13 cellular contexts compared by ENCODE assay signal in the genomic region with DNA sequence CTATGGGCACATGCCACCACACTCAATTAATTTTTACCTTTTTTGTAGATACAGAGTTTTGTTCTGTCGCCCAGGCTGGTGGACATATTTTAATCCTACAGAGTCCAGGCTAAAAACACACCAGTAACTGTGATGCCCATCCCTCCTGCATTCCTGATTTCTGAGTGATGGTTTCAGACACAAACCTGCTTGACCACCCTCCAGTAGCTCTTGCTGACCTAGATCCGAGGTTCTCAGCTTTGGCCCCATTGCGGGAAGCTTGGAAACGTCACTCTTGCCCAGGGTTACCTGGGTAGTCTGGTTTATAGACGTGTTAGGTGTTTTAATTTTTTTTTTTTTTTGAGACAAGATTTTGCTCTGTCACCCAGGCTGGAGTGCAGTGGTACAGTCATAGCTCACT. TPM values are rescaled to one million over a fixed set of nuclear protein-coding genes. Genes with fewer than 3 reads are reported as not detected.
DNase-seq lines count a peak whose midpoint lies in the region; ATAC-seq, FAIRE-seq and TF ChIP-seq lines count a peak whose summit lies in the region.
"Had no signal": no experiment of that assay in that cellular context is flagged by ENCODE, and none has a peak within 500 bp of the region (broad histone marks: within the 10 kb centered on the region; RNA-seq: fewer than 3 reads in every experiment).

No MANE protein-coding gene starts in this region.

- H3K9me3 ChIP-seq in A673 (ENCODE audit: low read depth, low read length, poor library complexity, severe bottlenecking) (no peaks in the 10 kb centered on the region), astrocyte (ENCODE audit: insufficient read depth, low read depth, low read length) (no peaks in the 10 kb centered on the region), Caco-2 (no peaks in the 10 kb centered on the region)
- H3K9me3 ChIP-seq in CD8-positive, alpha-beta memory T cell (ENCODE audit: low read length), result no peaks in the 10 kb centered on the region
- H3K9me3 ChIP-seq in naive thymus-derived CD4-positive, alpha-beta T cell (ENCODE audit: control insufficient read depth in 2 of 3, low read length in 3 of 3), result no peaks in the 10 kb centered on the region
- H3K9me3 ChIP-seq: colonic mucosa, mucosa of descending colon, psoas muscle had no signal

- H3K9me3 Mint-ChIP-seq in CD8-positive, alpha-beta memory T cell, result no peaks in the 10 kb centered on the region
- H3K9me3 Mint-ChIP-seq in astrocyte (ENCODE audit: unreplicated experiment) (peaks cover 3% of the 10 kb centered on the region), Caco-2 (ENCODE audit: unreplicated experiment) (peaks cover 11% of the 10 kb centered on the region)
- H3K9me3 Mint-ChIP-seq in naive thymus-derived CD4-positive, alpha-beta T cell, result peaks cover 0 to 14% (median 0%) of the 10 kb centered on the region in 11 donors

- ATAC-seq in naive thymus-derived CD4-positive, alpha-beta T cell, result no peak
- no peak for ATAC-seq in HG03442 (IDR thresholded peaks at IDR 0.05; ENCODE audit: unreplicated experiment)
- ATAC-seq: HCT116, mucosa of descending colon, psoas muscle had no signal

- no peaks in the 10 kb centered on the region for H3K27me3 ChIP-seq in A673 (replicated peaks; ENCODE audit: insufficient read depth, low read depth, low read length, poor library complexity)
- no peaks in the 10 kb centered on the region for H3K27me3 ChIP-seq in CD8-positive, alpha-beta memory T cell (ENCODE audit: insufficient read depth, low read length, poor library complexity, severe bottlenecking)
- H3K27me3 ChIP-seq in astrocyte (ENCODE audit: insufficient read depth, low read length), result no peaks in the 10 kb centered on the region
- no peaks in the 10 kb centered on the region for H3K27me3 ChIP-seq in naive thymus-derived CD4-positive, alpha-beta T cell (ENCODE audit: control insufficient read depth in 2 of 2, insufficient read depth in 2 of 2, low read length in 2 of 2)
- H3K27me3 ChIP-seq in Caco-2 (replicated peaks; ENCODE audit: control insufficient read depth, insufficient read depth, low read length), result no peaks in the 10 kb centered on the region
- H3K27me3 ChIP-seq: colonic mucosa had no signal

- peaks cover 0 to 35% (median 16%) of the 10 kb centered on the region in 3 donors for H3K36me3 Mint-ChIP-seq in CD8-positive, alpha-beta memory T cell
- H3K36me3 Mint-ChIP-seq in astrocyte (ENCODE audit: low read depth, unreplicated experiment) (peaks cover 26% of the 10 kb centered on the region), Caco-2 (ENCODE audit: insufficient read depth, unreplicated experiment) (peaks cover 78% of the 10 kb centered on the region)
- H3K36me3 Mint-ChIP-seq in naive thymus-derived CD4-positive, alpha-beta T cell, result peaks cover 12 to 55% (median 23%) of the 10 kb centered on the region in 5 donors

- intact Hi-C loops in A673 (cut with micrococcal nuclease; ENCODE audit: unreplicated experiment) (no loop called here), Caco-2 (cut with micrococcal nuclease; ENCODE audit: unreplicated experiment) (no loop called here)
- intact Hi-C loops in naive thymus-derived CD4-positive, alpha-beta T cell (cut with micrococcal nuclease), result loop anchor here in 1 of 2 donors (10.0 kb wide), 1 partner anchor 1016 kb away; the partner anchor contains the start of gene PRKX

- no peak overlapping the region for H3K9ac ChIP-seq in astrocyte (ENCODE audit: low read length)

- peaks cover 91 to 100% (median 99%) of the 10 kb centered on the region in 3 donors for H3K4me1 Mint-ChIP-seq in CD8-positive, alpha-beta memory T cell
- peaks cover 26% of the 10 kb centered on the region for H3K4me1 Mint-ChIP-seq in astrocyte (ENCODE audit: low read depth, unreplicated experiment)
- peaks cover 84 to 97% (median 95%) of the 10 kb centered on the region in 7 donors for H3K4me1 Mint-ChIP-seq in naive thymus-derived CD4-positive, alpha-beta T cell
- peaks cover 23% of the 10 kb centered on the region for H3K4me1 Mint-ChIP-seq in Caco-2 (ENCODE audit: low read depth, unreplicated experiment)

- DNase-seq in A673 (ENCODE audit: low spot score) (no peak), astrocyte (ENCODE audit: low read depth) (no peak), Caco-2 (no peak), NCI-H2196 treated with DMSO at 0.1 percent for 48 hours (lab: John Stamatoyannopoulos, UW; ENCODE audit: unreplicated experiment) (no peak), Kasumi-1 (lab: John Stamatoyannopoulos, UW) (no peak)
- no peak for DNase-seq in CD8-positive, alpha-beta memory T cell
- DNase-seq in naive thymus-derived CD4-positive, alpha-beta T cell, result no peak
- DNase-seq: colonic mucosa; mucosa of descending colon; psoas muscle; stimulated activated CD4-positive, alpha-beta T cell treated with anti-CD3 and anti-CD28 coated beads, Interleukin-1b, Interleukin-23, amount 100 ng/mL, for 48 hours had no signal

- H4K20me1 ChIP-seq in astrocyte (ENCODE audit: insufficient read depth, low read length), result peaks cover 88% of the 10 kb centered on the region

- TF ChIP-seq CTCF in A673 (conservative IDR thresholded peaks at IDR 0.05; ENCODE audit: low read depth, low read length), result no peak
- no peak for TF ChIP-seq CTCF in astrocyte (IDR thresholded peaks at IDR 0.05; ENCODE audit: insufficient read depth, low read depth, low read length)
- TF ChIP-seq CTCF in Caco-2 (IDR thresholded peaks at IDR 0.05; ENCODE audit: insufficient read depth in 1 of 2, low read depth in 1 of 2, low read length in 1 of 2, severe bottlenecking in 1 of 2, unreplicated experiment in 1 of 2), result no peak

- no peak for FAIRE-seq in astrocyte (lab: Jason Lieb, UNC)

- peaks cover 95% of the 10 kb centered on the region for H3K79me2 ChIP-seq in astrocyte (ENCODE audit: insufficient read depth, low read length)

- H3K4me1 ChIP-seq in A673 (ENCODE audit: insufficient read depth, low read length, poor library complexity, severe bottlenecking) (peaks cover 69% of the 10 kb centered on the region), astrocyte (ENCODE audit: insufficient read depth, low read length) (peaks cover 46% of the 10 kb centered on the region), Caco-2 (peaks cover 5% of the 10 kb centered on the region)
- H3K4me1 ChIP-seq in CD8-positive, alpha-beta memory T cell (ENCODE audit: insufficient read depth, low read length), result peaks cover 99% of the 10 kb centered on the region
- H3K4me1 ChIP-seq in naive thymus-derived CD4-positive, alpha-beta T cell (ENCODE audit: control insufficient read depth in 2 of 2, insufficient read depth in 2 of 2, low read length in 2 of 2), result peaks cover 58 to 98% of the 10 kb centered on the region in 2 donors

- no peaks in the 10 kb centered on the region for H3K27me3 Mint-ChIP-seq in CD8-positive, alpha-beta memory T cell
- H3K27me3 Mint-ChIP-seq in astrocyte (ENCODE audit: low read depth, unreplicated experiment), result no peaks in the 10 kb centered on the region
- H3K27me3 Mint-ChIP-seq in naive thymus-derived CD4-positive, alpha-beta T cell, result no peaks in the 10 kb centered on the region
- H3K27me3 Mint-ChIP-seq in Caco-2 (ENCODE audit: insufficient read depth, unreplicated experiment), result no peaks in the 10 kb centered on the region

- CTCF ChIA-PET in A673 (lab: Charles Lee), result no interaction called here
- CTCF ChIA-PET in CD8-positive, alpha-beta memory T cell (lab: Charles Lee), result no interaction called here
- CTCF ChIA-PET in naive thymus-derived CD4-positive, alpha-beta T cell (lab: Charles Lee), result no interaction called here
- CTCF ChIA-PET in Caco-2 (lab: Charles Lee), result no interaction called here

- H3K27ac Mint-ChIP-seq in CD8-positive, alpha-beta memory T cell, result peak overlapping the region; percentile 86 to 98 (median 93)
- H3K27ac Mint-ChIP-seq in astrocyte (ENCODE audit: unreplicated experiment), result peak overlapping the region; percentile 10
- H3K27ac Mint-ChIP-seq in naive thymus-derived CD4-positive, alpha-beta T cell, result peak overlapping the region in 3 of 9 donors; percentile 62 to 95 (median 84)
- no peak overlapping the region for H3K27ac Mint-ChIP-seq in Caco-2 (ENCODE audit: unreplicated experiment)

- H3K4me3 ChIP-seq in A673 (ENCODE audit: low read depth, low read length, poor library complexity, severe bottlenecking) (no peak overlapping the region), astrocyte (ENCODE audit: insufficient read depth, low read depth, low read length) (no peak overlapping the region), Caco-2 (ENCODE audit: low read depth, low read length) (no peak overlapping the region)
- no peak overlapping the region for H3K4me3 ChIP-seq in CD8-positive, alpha-beta memory T cell (ENCODE audit: low read length)
- H3K4me3 ChIP-seq in naive thymus-derived CD4-positive, alpha-beta T cell (ENCODE audit: low read length), result no peak overlapping the region
- H3K4me3 ChIP-seq: colonic mucosa, mucosa of descending colon, psoas muscle had no signal

- H3K27ac ChIP-seq in A673 (ENCODE audit: low read depth, low read length, poor library complexity, severe bottlenecking) (peak overlapping the region; percentile 97), astrocyte (ENCODE audit: low read depth, low read length) (no peak overlapping the region)
- no peak overlapping the region for H3K27ac ChIP-seq in CD8-positive, alpha-beta memory T cell (ENCODE audit: low read depth, low read length)
- no peak overlapping the region for H3K27ac ChIP-seq in naive thymus-derived CD4-positive, alpha-beta T cell (ENCODE audit: low read depth, low read length)
- H3K27ac ChIP-seq: colonic mucosa, psoas muscle had no signal

- POLR2A ChIA-PET in A673 (lab: Charles Lee; ENCODE audit: low non-redundant PET) (no interaction called here), Caco-2 (lab: Charles Lee) (no interaction called here)
- POLR2A ChIA-PET in CD8-positive, alpha-beta memory T cell (lab: Charles Lee), result no interaction called here
- POLR2A ChIA-PET in naive thymus-derived CD4-positive, alpha-beta T cell (lab: Charles Lee), result no interaction called here

- H3K36me3 ChIP-seq in A673 (ENCODE audit: insufficient read depth, low read length, poor library complexity, severe bottlenecking) (peaks cover 66% of the 10 kb centered on the region), astrocyte (ENCODE audit: insufficient read depth, low read length) (peaks cover 4% of the 10 kb centered on the region), Caco-2 (ENCODE audit: control insufficient read depth, insufficient read depth, low read length) (0 out of 2 replicates have a peak, but pooled peaks cover 1% of the 10 kb centered on the region)
- H3K36me3 ChIP-seq in CD8-positive, alpha-beta memory T cell (ENCODE audit: insufficient read depth, low read length), result peaks cover 9% of the 10 kb centered on the region
- H3K36me3 ChIP-seq in naive thymus-derived CD4-positive, alpha-beta T cell (ENCODE audit: control insufficient read depth in 2 of 3, insufficient read depth in 3 of 3, low read length in 3 of 3), result peaks cover 0 to 5% (median 0%) of the 10 kb centered on the region in 3 experiments
- H3K36me3 ChIP-seq: colonic mucosa had no signal

- peak overlapping the region; percentile 64 to 96 (median 79) for H3K4me3 Mint-ChIP-seq in CD8-positive, alpha-beta memory T cell
- H3K4me3 Mint-ChIP-seq in astrocyte (ENCODE audit: unreplicated experiment) (no peak overlapping the region), Caco-2 (ENCODE audit: unreplicated experiment) (no peak overlapping the region)
- H3K4me3 Mint-ChIP-seq in naive thymus-derived CD4-positive, alpha-beta T cell, result peak overlapping the region in 7 of 10 donors; percentile 5 to 78 (median 55)

- H3K4me2 ChIP-seq in astrocyte (ENCODE audit: low read length), result no peak overlapping the region

- H2AFZ ChIP-seq in astrocyte (ENCODE audit: low read depth, low read length), result no peak overlapping the region

- BruUV-seq in A673 (replicated peaks; lab: Mats Ljungman, UMichigan) (no TSS peak), Caco-2 (replicated peaks; lab: Mats Ljungman, UMichigan) (no TSS peak)

RNA-seq across cellular contexts. Expression of gene CD99, which starts 7.5 kb away (rescaled TPM):
- total RNA-seq in A673 (2021) (1,443 and 1,572 TPM in 2 replicates), astrocyte (436 and 448 TPM in 2 replicates), Caco-2 (2022) (362 and 407 TPM in 2 replicates)
- 100 to 1,000 TPM; 234 to 240 TPM for total RNA-seq in CD8-positive, alpha-beta memory T cell
- 548 TPM for polyA plus RNA-seq in CD8-positive, alpha-beta memory T cell
- 100 to 1,000 TPM; 112 to 293 (median 181) TPM for total RNA-seq in naive thymus-derived CD4-positive, alpha-beta T cell
- polyA plus RNA-seq in naive thymus-derived CD4-positive, alpha-beta T cell, result 100 to 1,000 TPM; 151 to 153 TPM

RNA-seq across cellular contexts. Expression of gene XG, which starts 53.2 kb away (rescaled TPM):
- total RNA-seq in A673 (2021) (7.5 and 7.7 TPM in 2 replicates), astrocyte (0.30 TPM in 1 of 2 replicates, not detected in the other), Caco-2 (2022) (1.2 and 1.3 TPM in 2 replicates)
- total RNA-seq in CD8-positive, alpha-beta memory T cell, result not detected
- not detected for polyA plus RNA-seq in CD8-positive, alpha-beta memory T cell
- total RNA-seq in naive thymus-derived CD4-positive, alpha-beta T cell, result under 1 TPM in 2 of 5 experiments, not detected in 3; 0.22 to 0.71 TPM
- not detected for polyA plus RNA-seq in naive thymus-derived CD4-positive, alpha-beta T cell

Comparison
In these comparisons a context has a peak if more than half of its experiments do, and no peak if none do; other contexts are left out.
1. H3K4me3 Mint-ChIP-seq: peak in CD8-positive, alpha-beta memory T cell (7 of 7) and naive thymus-derived CD4-positive, alpha-beta T cell (7 of 10); none in astrocyte (single experiment) and Caco-2 (single experiment).